Comparison of ENCODE assay signal across 8 cellular contexts in genomic region chr19:16197188-16197621, GRCh38. TPM values are rescaled to one million over a fixed set of nuclear protein-coding genes. Genes with fewer than 3 reads are reported as not detected.
A peak's percentile ranks its signal among the peaks of the same experiment; 100 is the strongest.
DNase-seq lines count a peak whose midpoint lies in the region; ATAC-seq and TF ChIP-seq lines count a peak whose summit lies in the region.

No MANE protein-coding gene starts in this region.

- H3K27ac ChIP-seq in AG04450 (ENCODE audit: low read depth, low read length) (peak overlapping the region; percentile 90), stomach smooth muscle (ENCODE audit: low read length) (peak overlapping the region; percentile 76)

- H3K27me3 ChIP-seq in AG04450 (ENCODE audit: control insufficient read depth, insufficient read depth, low read length) (no peaks in the 10 kb centered on the region), stomach smooth muscle (ENCODE audit: control insufficient read depth in 1 of 2, insufficient read depth in 2 of 2, low read length in 2 of 2) (no peaks in the 10 kb centered on the region)

- H3K9me3 ChIP-seq in AG04450 (ENCODE audit: control insufficient read depth, insufficient read depth, low read length) (no peaks in the 10 kb centered on the region; the same call in 1 of the 2 replicates), iPS-18c (ENCODE audit: control insufficient read depth, insufficient read depth, low read length) (no peaks in the 10 kb centered on the region), stomach smooth muscle (ENCODE audit: control insufficient read depth in 2 of 2, low read length in 2 of 2) (no peaks in the 10 kb centered on the region)

- peak overlapping the region; percentile 97 for H3K27ac Mint-ChIP-seq in activated T-helper 2 cell treated with anti-CD3 and anti-CD28 coated beads, Interferon-gamma antibody, Interleukin-2, Interleukin-4, amounts not matched to agents 10 μg/mL and 5 μg/mL and 100 μg/mL, durations not matched to agents 14 hours and 24 hours and 36 hours

- CTCF ChIA-PET in AG04450 (lab: Charles Lee) = interaction anchor here (0.6 to 4.5 kb wide), 5 partner anchors 12 to 1692 kb away, joined by 3 to 23 read pairs (median 4); partner anchors contain the start of gene FAM32A
- CTCF ChIA-PET in HEK293T (lab: Yijun Ruan, JAX) = interaction anchor here (0.6 to 0.9 kb wide), 2 partner anchors 11 to 77 kb away, joined by 3 to 6 read pairs; no protein-coding TSS in a partner anchor

- H3K27me3 Mint-ChIP-seq in activated T-helper 2 cell treated with anti-CD3 and anti-CD28 coated beads, Interferon-gamma antibody, Interleukin-2, Interleukin-4, amounts not matched to agents 10 μg/mL and 5 μg/mL and 100 μg/mL, durations not matched to agents 14 hours and 24 hours and 36 hours (ENCODE audit: low read depth) = no peaks in the 10 kb centered on the region

- DNase-seq in AG04450 (ENCODE audit: low read depth, low spot score) (peak; percentile 55), HEK293T (ENCODE audit: extremely low spot score) (no peak), DMS53 treated with DMSO at 0.1 percent for 48 hours (lab: John Stamatoyannopoulos, UW; ENCODE audit: unreplicated experiment) (no peak)
- DNase-seq in activated T-helper 2 cell treated with anti-CD3 and anti-CD28 coated beads, Interferon-gamma antibody, Interleukin-2, Interleukin-4, amounts not matched to agents 10 μg/mL and 5 μg/mL and 100 μg/mL, durations not matched to agents 14 hours and 24 hours and 36 hours (ENCODE audit: low spot score) = no peak

- H3K36me3 Mint-ChIP-seq in activated T-helper 2 cell treated with anti-CD3 and anti-CD28 coated beads, Interferon-gamma antibody, Interleukin-2, Interleukin-4, amounts not matched to agents 10 μg/mL and 5 μg/mL and 100 μg/mL, durations not matched to agents 14 hours and 24 hours and 36 hours (ENCODE audit: low read depth) = peaks cover 31% of the 10 kb centered on the region

- peaks cover 34% of the 10 kb centered on the region for H3K4me1 Mint-ChIP-seq in activated T-helper 2 cell treated with anti-CD3 and anti-CD28 coated beads, Interferon-gamma antibody, Interleukin-2, Interleukin-4, amounts not matched to agents 10 μg/mL and 5 μg/mL and 100 μg/mL, durations not matched to agents 14 hours and 24 hours and 36 hours (ENCODE audit: low read depth)

- ATAC-seq in HG03280 (IDR thresholded peaks at IDR 0.05; ENCODE audit: unreplicated experiment) (no peak), GM21576 (IDR thresholded peaks at IDR 0.05; ENCODE audit: unreplicated experiment) (no peak)

- TF ChIP-seq CTCF in AG04450 (IDR thresholded peaks at IDR 0.05; ENCODE audit: low read depth, low read length) = no peak

- intact Hi-C loops in activated T-helper 2 cell treated with anti-CD3 and anti-CD28 coated beads, Interferon-gamma antibody, Interleukin-2, Interleukin-4, amounts not matched to agents 10 μg/mL and 5 μg/mL and 100 μg/mL, durations not matched to agents 14 hours and 24 hours and 36 hours (cut with micrococcal nuclease) = loop anchor here (1.0 kb wide), 1 partner anchor 12 kb away; the partner anchor contains the start of gene FAM32A

- peaks cover 2 to 15% of the 10 kb centered on the region in 2 donors for H3K36me3 ChIP-seq in stomach smooth muscle (ENCODE audit: control insufficient read depth in 2 of 2, insufficient read depth in 2 of 2, low read length in 2 of 2)

- peak overlapping the region; percentile 97 for H3K4me3 Mint-ChIP-seq in activated T-helper 2 cell treated with anti-CD3 and anti-CD28 coated beads, Interferon-gamma antibody, Interleukin-2, Interleukin-4, amounts not matched to agents 10 μg/mL and 5 μg/mL and 100 μg/mL, durations not matched to agents 14 hours and 24 hours and 36 hours (ENCODE audit: low read depth)

- H3K4me3 ChIP-seq in AG04450 (ENCODE audit: low read depth, low read length) (peak overlapping the region; percentile 98), iPS-18c (ENCODE audit: insufficient read depth, low read depth, low read length) (peak overlapping the region; percentile 99), stomach smooth muscle (ENCODE audit: low read length in 2 of 2) (peak overlapping the region; percentile 65 to 99)

- peaks cover 26% of the 10 kb centered on the region for H3K4me1 ChIP-seq in stomach smooth muscle (ENCODE audit: control insufficient read depth, insufficient read depth, low read length)

- H3K9ac ChIP-seq in stomach smooth muscle (ENCODE audit: low read length in 2 of 2) = peak overlapping the region; percentile 74 to 80

- POLR2A ChIA-PET in AG04450 (lab: Yijun Ruan, JAX) = interaction anchor here (0.8 to 1.6 kb wide), 6 partner anchors 12 to 142 kb away, joined by 3 to 11 read pairs (median 4); partner anchors contain the start of genes FAM32A, KLF2 and TPM4
- POLR2A ChIA-PET in HEK293T (lab: Yijun Ruan, JAX) = interaction anchor here (0.6 to 2.1 kb wide), 7 partner anchors 9 to 637 kb away, joined by 3 to 16 read pairs (median 4); partner anchors contain the start of genes FAM32A and TPM4

- H3K9me3 Mint-ChIP-seq in activated T-helper 2 cell treated with anti-CD3 and anti-CD28 coated beads, Interferon-gamma antibody, Interleukin-2, Interleukin-4, amounts not matched to agents 10 μg/mL and 5 μg/mL and 100 μg/mL, durations not matched to agents 14 hours and 24 hours and 36 hours = no peaks in the 10 kb centered on the region

TF ChIP-seq in HEK293T, 16 proteins besides CTCF, POLR2A, EP300 and RAD21:
- TF ChIP-seq PKNOX1 (IDR thresholded peaks at IDR 0.05) = 0 out of 2 replicates have a peak, but pooled peaks have one; percentile 28
- no peak for TF ChIP-seq ZNF384 (IDR thresholded peaks at IDR 0.05)

RNA-seq across cellular contexts. Expression of gene AP1M1, which starts 0.5 kb away (rescaled TPM):
- polyA plus RNA-seq in AG04450 (2011; rRNA removed) = 42.5 and 54.3 TPM in 2 replicates
- 59.5 and 63.7 TPM in 2 replicates for polyA minus RNA-seq in AG04450 (2011; rRNA and poly(A)+ RNA removed)
- total RNA-seq in activated T-helper 2 cell treated with anti-CD3 and anti-CD28 coated beads, Interferon-gamma antibody, Interleukin-2, Interleukin-4, amounts not matched to agents 10 μg/mL and 5 μg/mL and 100 μg/mL, durations not matched to agents 14 hours and 24 hours and 36 hours = 106 and 120 TPM in 2 replicates

RNA-seq across cellular contexts. Expression of gene FAM32A, which starts 12.0 kb away (rescaled TPM):
- polyA plus RNA-seq in AG04450 (2011; rRNA removed) = 164 and 177 TPM in 2 replicates
- polyA minus RNA-seq in AG04450 (2011; rRNA and poly(A)+ RNA removed) = 53.8 and 56.3 TPM in 2 replicates
- 65.6 and 68.6 TPM in 2 replicates for total RNA-seq in activated T-helper 2 cell treated with anti-CD3 and anti-CD28 coated beads, Interferon-gamma antibody, Interleukin-2, Interleukin-4, amounts not matched to agents 10 μg/mL and 5 μg/mL and 100 μg/mL, durations not matched to agents 14 hours and 24 hours and 36 hours

RNA-seq across cellular contexts. Expression of gene CIB3, which starts 23.9 kb away (rescaled TPM):
- polyA plus RNA-seq in AG04450 (2011; rRNA removed) = not detected in 2 replicates
- not detected in 2 replicates for polyA minus RNA-seq in AG04450 (2011; rRNA and poly(A)+ RNA removed)
- total RNA-seq in activated T-helper 2 cell treated with anti-CD3 and anti-CD28 coated beads, Interferon-gamma antibody, Interleukin-2, Interleukin-4, amounts not matched to agents 10 μg/mL and 5 μg/mL and 100 μg/mL, durations not matched to agents 14 hours and 24 hours and 36 hours = not detected in 2 replicates

RNA-seq across cellular contexts. Expression of gene HSH2D, which starts 53.7 kb away (rescaled TPM):
- polyA plus RNA-seq in AG04450 (2011; rRNA removed) = not detected in 2 replicates
- not detected in 2 replicates for polyA minus RNA-seq in AG04450 (2011; rRNA and poly(A)+ RNA removed)
- total RNA-seq in activated T-helper 2 cell treated with anti-CD3 and anti-CD28 coated beads, Interferon-gamma antibody, Interleukin-2, Interleukin-4, amounts not matched to agents 10 μg/mL and 5 μg/mL and 100 μg/mL, durations not matched to agents 14 hours and 24 hours and 36 hours = 42.3 and 43.5 TPM in 2 replicates
